Comparison of ENCODE assay signal across 9 cellular contexts in genomic region chr10:131997366-131998049, GRCh38. TPM values are rescaled to one million over a fixed set of nuclear protein-coding genes. Genes with fewer than 3 reads are reported as not detected.
DNase-seq lines count a peak whose midpoint lies in the region; ATAC-seq and TF ChIP-seq lines count a peak whose summit lies in the region.
"Had no signal": no experiment of that assay in that cellular context is flagged by ENCODE, and none has a peak within 500 bp of the region (broad histone marks: within the 10 kb centered on the region; RNA-seq: fewer than 3 reads in every experiment).

No MANE protein-coding gene starts in this region.

- in situ Hi-C loops in astrocyte of the cerebellum (cut with HindIII; ENCODE audit: low sequenced_read_pairs), result no loop called here

- H3K27me3 ChIP-seq in stomach, result no peaks in the 10 kb centered on the region

- H3K27ac Mint-ChIP-seq in HFFc6, result peak overlapping the region; percentile 56

- peaks cover 29% of the 10 kb centered on the region for H3K4me1 Mint-ChIP-seq in HFFc6 (ENCODE audit: low read depth)

- peak; percentile 75 for DNase-seq in HFFc6
- peak; percentile 9 for DNase-seq in astrocyte of the cerebellum (ENCODE audit: low read depth)
- DNase-seq in iris pigment epithelial cell (ENCODE audit: low read depth), result peak; percentile 97
- peak; percentile 76 for DNase-seq in stomach
- no peak for DNase-seq in NCI-H128 (lab: John Stamatoyannopoulos, UW; ENCODE audit: unreplicated experiment)
- no peak for DNase-seq in GDM1 (lab: John Stamatoyannopoulos, UW)

- peak overlapping the region; percentile 11 to 91 (median 81) for H3K27ac ChIP-seq in stomach
- H3K27ac ChIP-seq: neutrophil had no signal

- H3K4me3 Mint-ChIP-seq in HFFc6, result peak overlapping the region; percentile 70

- peaks cover 19 to 40% (median 30%) of the 10 kb centered on the region in 4 donors for H3K4me1 ChIP-seq in stomach

- ATAC-seq in HG02870 (IDR thresholded peaks at IDR 0.05; ENCODE audit: unreplicated experiment) (no peak), HG02981 (IDR thresholded peaks at IDR 0.05; ENCODE audit: unreplicated experiment) (no peak)

- peaks cover 8% of the 10 kb centered on the region for H3K27me3 Mint-ChIP-seq in HFFc6 (ENCODE audit: insufficient read depth)

- H3K9me3 Mint-ChIP-seq in HFFc6, result no peaks in the 10 kb centered on the region

- TF ChIP-seq CTCF in HFFc6 (IDR thresholded peaks at IDR 0.05) (no peak), astrocyte of the cerebellum (IDR thresholded peaks at IDR 0.05; ENCODE audit: low read depth, low read length, missing control alignments) (no peak), stomach (IDR thresholded peaks at IDR 0.05) (no peak)

- no peaks in the 10 kb centered on the region for H3K9me3 ChIP-seq in stomach
- H3K9me3 ChIP-seq: neutrophil had no signal

- TF ChIP-seq EP300 in stomach (IDR thresholded peaks at IDR 0.05), result no peak

- no peak for TF ChIP-seq POLR2A in stomach (IDR thresholded peaks at IDR 0.05)

- no peaks in the 10 kb centered on the region for H3K36me3 ChIP-seq in stomach
- H3K36me3 ChIP-seq: neutrophil had no signal

- no peaks in the 10 kb centered on the region for H3K36me3 Mint-ChIP-seq in HFFc6 (ENCODE audit: low read depth)

- H3K4me3 ChIP-seq in astrocyte of the cerebellum (ENCODE audit: low read depth, low read length), result no peak overlapping the region
- peak overlapping the region in 1 of 4 donors; percentile 3 for H3K4me3 ChIP-seq in stomach

- intact Hi-C loops in stomach (cut with DNase I; ENCODE audit: low total_unique reads), result no loop called here

- 27 to 44% (median 30%) methylated on average over 6 to 13 of the region's 13 CpGs for WGBS in stomach, 5 donors

RNA-seq across cellular contexts. Expression of gene BNIP3, which starts 15.8 kb away (rescaled TPM):
- total RNA-seq in HFFc6 (2021; fragmentation: NEBNext Ultra II Directional; extraction: Animal tissue kit (Norgen Biotek cat#: 25700)), result 100 to 1,000 TPM in 1 of 6 experiments, 10 to 100 TPM in 5; 71.0 to 107 (median 78.3) TPM
- total RNA-seq in stomach, result 10 to 100 TPM in 4 of 5 donors, 1 to 10 TPM in 1; 9.8 to 81.7 (median 21.5) TPM
- polyA plus RNA-seq in stomach, result 10 to 100 TPM; 19.5 to 31.5 (median 22.5) TPM

Comparison
In these comparisons a context has a peak if more than half of its experiments do, and no peak if none do; other contexts are left out.
1. DNase-seq: peak in HFFc6 (single experiment), astrocyte of the cerebellum (single experiment), iris pigment epithelial cell (single experiment) and stomach (single experiment); none in NCI-H128 (single experiment) and GDM1 (single experiment).